11 cellular contexts compared by ENCODE assay signal in the genomic region with DNA sequence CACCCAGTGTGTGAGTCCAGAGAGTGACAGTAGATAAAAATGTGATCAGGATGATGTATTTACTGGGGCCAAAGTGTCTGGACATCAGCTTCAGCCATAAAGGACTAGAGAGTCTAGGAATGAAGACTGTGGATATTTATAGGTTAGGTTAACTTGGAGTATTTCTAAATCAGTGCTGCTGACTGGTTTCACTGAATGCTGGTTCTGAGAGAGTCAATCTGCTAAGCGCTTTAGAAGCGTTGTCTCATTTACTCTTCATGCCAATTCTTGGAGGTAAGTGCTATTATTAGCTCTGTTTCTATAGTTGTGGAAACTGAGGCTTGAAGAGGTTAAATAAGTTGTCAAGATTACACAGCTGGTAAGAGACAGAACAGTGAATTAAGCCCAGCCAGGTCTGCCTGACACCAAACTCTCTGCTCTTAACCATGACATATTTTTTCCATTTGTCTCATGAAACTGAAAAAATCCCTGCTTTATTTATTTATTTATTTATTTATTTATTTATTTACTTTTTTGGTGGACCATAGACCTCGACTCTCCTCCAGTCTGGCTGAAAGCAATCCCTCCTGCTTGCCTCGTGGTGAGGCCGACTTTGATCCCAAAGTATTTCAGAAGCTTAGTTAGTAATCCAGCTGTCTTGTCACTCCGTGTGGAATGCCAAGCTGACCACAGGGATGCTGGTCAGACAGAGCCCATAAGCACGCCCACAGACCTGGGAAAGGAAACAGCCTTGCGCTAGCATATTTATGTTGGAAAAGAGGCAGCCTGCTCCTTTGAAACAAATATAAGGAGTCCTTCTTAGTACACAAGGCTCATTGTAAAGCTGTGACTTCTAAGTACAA. TPM values are rescaled to one million over a fixed set of nuclear protein-coding genes. Genes with fewer than 3 reads are reported as not detected.
DNase-seq lines count a peak whose midpoint lies in the region; ATAC-seq and TF ChIP-seq lines count a peak whose summit lies in the region.
"Had no signal": no experiment of that assay in that cellular context is flagged by ENCODE, and none has a peak within 500 bp of the region (broad histone marks: within the 10 kb centered on the region; RNA-seq: fewer than 3 reads in every experiment).

No MANE protein-coding gene starts in this region.

- no peaks in the 10 kb centered on the region for H3K9me3 Mint-ChIP-seq in nephron progenitor cell
- H3K9me3 Mint-ChIP-seq in T-cell, result peaks cover 0 to 3% (median 0%) of the 10 kb centered on the region in 3 donors

- no peaks in the 10 kb centered on the region for H3K27me3 Mint-ChIP-seq in nephron progenitor cell (ENCODE audit: low read depth, poor library complexity)
- peaks cover 3 to 9% of the 10 kb centered on the region in 2 donors for H3K27me3 Mint-ChIP-seq in T-cell

- POLR2A ChIA-PET in T-cell (lab: Charles Lee), result no interaction called here

- ATAC-seq in GM18519 (IDR thresholded peaks at IDR 0.05; ENCODE audit: low FRiP score, unreplicated experiment), result no peak
- ATAC-seq in GM19035 (IDR thresholded peaks at IDR 0.05; ENCODE audit: unreplicated experiment), result no peak
- no peak for ATAC-seq in GM21367 (IDR thresholded peaks at IDR 0.05; ENCODE audit: unreplicated experiment)
- ATAC-seq in T-cell (replicated peaks in 1 of 4), result no peak

- H3K36me3 Mint-ChIP-seq in nephron progenitor cell (ENCODE audit: low read depth) (no peaks in the 10 kb centered on the region), T-cell (no peaks in the 10 kb centered on the region)

- DNase-seq in AG10803 (ENCODE audit: low read depth) (peak; percentile 97), RPMI7951 (ENCODE audit: low read depth) (peak; percentile 93), fibroblast of mammary gland (ENCODE audit: low read depth) (peak; percentile 97), nephron progenitor cell (peak; percentile 26), T-cell (no peak)
- DNase-seq: C1 segment of cervical spinal cord; effector CD4-positive, alpha-beta T cell had no signal

- H3K27ac Mint-ChIP-seq in nephron progenitor cell (no peak overlapping the region), T-cell (no peak overlapping the region)

- H3K4me3 ChIP-seq in AG10803 (ENCODE audit: low read length) (no peak overlapping the region), fibroblast of mammary gland (ENCODE audit: control insufficient read depth, low read depth, low read length) (no peak overlapping the region)

- no peak overlapping the region for H3K4me3 Mint-ChIP-seq in nephron progenitor cell
- no peak overlapping the region for H3K4me3 Mint-ChIP-seq in T-cell

- CTCF ChIA-PET in T-cell (lab: Charles Lee), result interaction anchor here in 1 of 2 donors (0.6 kb wide), 1 partner anchor 361 kb away, joined by 3 read pairs; no protein-coding TSS in a partner anchor

- H3K4me1 Mint-ChIP-seq in nephron progenitor cell (peaks cover 30% of the 10 kb centered on the region), T-cell (peaks cover 0 to 2% (median 0%) of the 10 kb centered on the region in 3 donors)

- no peak for TF ChIP-seq CTCF in AG10803 (conservative IDR thresholded peaks at IDR 0.05; ENCODE audit: low read length)
- TF ChIP-seq CTCF in fibroblast of mammary gland (conservative IDR thresholded peaks at IDR 0.05; ENCODE audit: control insufficient read depth, insufficient read depth, low read depth, low read length), result no peak
- TF ChIP-seq CTCF in nephron progenitor cell (IDR thresholded peaks at IDR 0.05), result no peak

RNA-seq across cellular contexts. Expression of gene NTMT2, which starts 16.8 kb away (rescaled TPM):
- total RNA-seq in RPMI7951 (2014; rRNA removed; shearing (Covaris generic)), result not detected in 2 replicates
- total RNA-seq in T-cell, result not detected
- total RNA-seq: activated CD8-positive, alpha-beta memory T cell treated with anti-CD3 and anti-CD28 coated beads for 36 hours had no signal

Comparison
In these comparisons a context has a peak if more than half of its experiments do, and no peak if none do; other contexts are left out.
1. DNase-seq: peak in AG10803 (single experiment), RPMI7951 (single experiment), fibroblast of mammary gland (single experiment) and nephron progenitor cell (single experiment); none in T-cell (0 of 34).